ENCODE assay signal across 7 cellular contexts in the genomic region with DNA sequence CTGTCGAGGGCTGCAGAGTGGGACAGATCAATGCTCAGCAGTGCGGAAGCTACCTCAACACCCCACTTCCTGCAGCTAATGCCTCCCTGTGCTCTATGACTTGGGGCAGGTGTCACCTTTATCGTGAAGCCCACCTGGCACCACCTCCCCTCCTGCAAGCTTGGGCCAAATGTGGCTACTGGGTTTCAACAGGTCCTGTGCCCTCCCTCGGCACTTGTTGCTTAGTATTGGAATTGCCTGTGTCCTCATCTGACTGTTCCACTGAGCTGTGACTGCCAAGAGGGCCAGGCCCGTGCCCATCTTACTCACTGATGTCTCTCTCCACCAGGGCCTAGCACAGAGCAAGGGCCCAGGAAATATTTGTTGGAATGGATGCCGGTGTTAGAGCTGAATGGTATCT.
"Had no signal": no experiment of that assay in that cellular context is flagged by ENCODE, and none has a peak within 500 bp of the region (broad histone marks: within the 10 kb centered on the region; RNA-seq: fewer than 3 reads in every experiment).

No MANE protein-coding gene starts in this region.

- H3K4me1 ChIP-seq: HAP-1 had no signal

- H3K4me3 Mint-ChIP-seq: GM23338, IgD-negative memory B cell had no signal

- H3K27ac ChIP-seq: HL-60 had no signal

- H2AFZ ChIP-seq: GM23338 had no signal

- H3K9me3 Mint-ChIP-seq: GM23338, IgD-negative memory B cell had no signal

- H3K4me3 ChIP-seq: GM23338, HAP-1 had no signal

- H3K9me3 ChIP-seq: HAP-1 had no signal

- FAIRE-seq: HepG2 had no signal

- H3K4me2 ChIP-seq: GM23338 had no signal

- ATAC-seq: GM23338, HCT116, HepG2 had no signal

- H3K27me3 Mint-ChIP-seq: IgD-negative memory B cell had no signal

- H3K4me1 Mint-ChIP-seq: GM23338, IgD-negative memory B cell had no signal

- H3K27ac Mint-ChIP-seq: GM23338, IgD-negative memory B cell had no signal

- DNase-seq: H7 had no signal
